In genomic region chr12:69483700-69484099, GRCh38 we compare ENCODE assay signal across 1 cellular context.
TF ChIP-seq lines count a peak whose summit lies in the region.

No MANE protein-coding gene starts in this region.

TF ChIP-seq in WTC11, 78 proteins besides CTCF, POLR2A, EP300 and RAD21 (continued from another document):
- TF ChIP-seq TP53 (CRISPR knock-in tag; IDR thresholded peaks at IDR 0.05) (no peak), ZMAT4 (CRISPR knock-in tag; IDR thresholded peaks at IDR 0.05) (no peak), TEAD4 (CRISPR knock-in tag; IDR thresholded peaks at IDR 0.05) (no peak)
